20 cellular contexts compared by ENCODE assay signal in the genomic region with DNA sequence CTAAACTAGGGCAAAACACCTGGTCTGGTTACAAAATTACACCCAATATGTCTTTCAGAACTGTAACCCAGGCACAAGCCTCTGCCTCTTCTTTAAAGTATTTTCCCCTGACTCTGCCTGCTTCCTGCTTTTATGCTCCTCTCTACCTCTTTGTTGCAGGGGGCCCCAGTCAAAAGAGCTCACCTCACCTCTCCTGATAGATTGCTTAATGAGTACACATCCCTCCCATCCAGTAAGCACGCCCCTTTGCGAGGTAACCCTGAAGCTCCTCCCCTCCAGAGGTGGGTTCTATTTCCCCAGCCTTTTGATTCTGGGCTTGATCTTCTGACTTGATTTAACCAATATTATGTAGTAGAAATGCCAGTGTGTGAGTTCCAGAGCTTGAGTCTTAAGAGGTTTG. TPM values are rescaled to one million over a fixed set of nuclear protein-coding genes. Genes with fewer than 3 reads are reported as not detected.
DNase-seq lines count a peak whose midpoint lies in the region; ATAC-seq and TF ChIP-seq lines count a peak whose summit lies in the region.
"Had no signal": no experiment of that assay in that cellular context is flagged by ENCODE, and none has a peak within 500 bp of the region (broad histone marks: within the 10 kb centered on the region; RNA-seq: fewer than 3 reads in every experiment).

No MANE protein-coding gene starts in this region.

- H3K4me3 Mint-ChIP-seq in endodermal cell = no peak overlapping the region
- no peak overlapping the region for H3K4me3 Mint-ChIP-seq in effector memory CD8-positive, alpha-beta T cell
- H3K4me3 Mint-ChIP-seq: T-cell had no signal

- H3K79me2 ChIP-seq in trophoblast cell (ENCODE audit: control insufficient read depth, insufficient read depth, low read length, poor library complexity) = no peaks in the 10 kb centered on the region

- H3K27me3 Mint-ChIP-seq in endodermal cell (ENCODE audit: insufficient read depth) = peaks cover 3% of the 10 kb centered on the region
- H3K27me3 Mint-ChIP-seq in effector memory CD8-positive, alpha-beta T cell = peaks cover 28 to 31% of the 10 kb centered on the region in 2 donors

- 77% methylated on average over 2 of the region's 2 CpGs; no CpG with 5 or more reads in 1 of the 2 experiments for WGBS in endodermal cell (ENCODE audit: insufficient coverage in 1 of 2, insufficient read length in 1 of 2), 2 experiments
- WGBS in trophoblast cell (ENCODE audit: extremely low coverage, insufficient coverage, insufficient read length) = no CpG with 5 or more reads among the region's 2 CpGs

- H3K27ac ChIP-seq in endodermal cell (ENCODE audit: low read depth, low read length) = no peak overlapping the region
- no peak overlapping the region for H3K27ac ChIP-seq in trophoblast cell (ENCODE audit: low read depth, low read length)

- H3K9me3 ChIP-seq in endodermal cell (ENCODE audit: control insufficient read depth, low read length) (no peaks in the 10 kb centered on the region), trophoblast cell (ENCODE audit: insufficient read depth, low read depth, low read length) (no peaks in the 10 kb centered on the region)
- H3K9me3 ChIP-seq: SK-N-SH had no signal

- no peak overlapping the region for H3K27ac Mint-ChIP-seq in endodermal cell
- H3K27ac Mint-ChIP-seq in effector memory CD8-positive, alpha-beta T cell = no peak overlapping the region
- H3K27ac Mint-ChIP-seq: T-cell had no signal

- no peak overlapping the region for H4K91ac ChIP-seq in trophoblast cell (ENCODE audit: low read depth, low read length)

- TF ChIP-seq CTCF in endodermal cell (conservative IDR thresholded peaks at IDR 0.05) = no peak

- H3K79me1 ChIP-seq in trophoblast cell (ENCODE audit: low read length) = peaks cover 2% of the 10 kb centered on the region

- ATAC-seq in HG02610 (IDR thresholded peaks at IDR 0.05; ENCODE audit: unreplicated experiment) (no peak), GM19397 (IDR thresholded peaks at IDR 0.05; ENCODE audit: unreplicated experiment) (no peak)
- no peak for ATAC-seq in effector memory CD8-positive, alpha-beta T cell (replicated peaks)
- ATAC-seq: T-cell had no signal

- H3K9ac ChIP-seq in endodermal cell (ENCODE audit: extremely low read depth, low read length, poor library complexity, severe bottlenecking) (no peak overlapping the region), trophoblast cell (ENCODE audit: low read length) (no peak overlapping the region)
- H3K9ac ChIP-seq: SK-N-SH had no signal

- no peak overlapping the region for H4K8ac ChIP-seq in trophoblast cell (ENCODE audit: low read depth, low read length)

- no peak overlapping the region for H2BK120ac ChIP-seq in trophoblast cell (ENCODE audit: insufficient read depth, low read length, poor library complexity)

- DNase-seq in NCI-H82 (lab: John Stamatoyannopoulos, UW) (peak; percentile 19), NCI-H82 treated with DMSO at 0.1 percent for 48 hours (lab: John Stamatoyannopoulos, UW; ENCODE audit: unreplicated experiment) (no peak), NCI-H526 (lab: John Stamatoyannopoulos, UW) (peak; percentile 44 to 79), endodermal cell (peak; percentile 70), trophoblast cell (no peak)
- DNase-seq in effector memory CD8-positive, alpha-beta T cell = no peak
- DNase-seq: C1 segment of cervical spinal cord, DMS79 treated with DMSO at 0.1 percent for 48 hours, MM.1S, NCI-H1092 treated with DMSO at 0.1 percent for 48 hours, NCI-H1930, NCI-H510A, OCI-M1, SHP77 treated with DMSO at 0.1 percent for 48 hours, SK-N-SH, T-cell had no signal

- H3K4me1 ChIP-seq in endodermal cell (ENCODE audit: control insufficient read depth, insufficient read depth, low read length) (no peaks in the 10 kb centered on the region), trophoblast cell (ENCODE audit: control insufficient read depth in 1 of 2, insufficient read depth in 2 of 2, low read length in 2 of 2) (peaks cover 0 to 1% of the 10 kb centered on the region in 2 experiments)

- no peak overlapping the region for H3K14ac ChIP-seq in trophoblast cell (ENCODE audit: low read length)

- H3K18ac ChIP-seq in trophoblast cell (ENCODE audit: low read length) = no peak overlapping the region

- no peak overlapping the region for H2AFZ ChIP-seq in trophoblast cell (ENCODE audit: insufficient read depth, low read length, poor library complexity)

- H3K23ac ChIP-seq in trophoblast cell (ENCODE audit: low read length) = no peak overlapping the region

- no peaks in the 10 kb centered on the region for H3K9me3 Mint-ChIP-seq in endodermal cell
- H3K9me3 Mint-ChIP-seq in effector memory CD8-positive, alpha-beta T cell = no peaks in the 10 kb centered on the region
- H3K9me3 Mint-ChIP-seq: T-cell had no signal

- H3K4ac ChIP-seq in trophoblast cell (ENCODE audit: low read depth, low read length) = no peak overlapping the region

- H2BK5ac ChIP-seq in trophoblast cell (ENCODE audit: low read depth, low read length, poor library complexity) = no peak overlapping the region

- H4K12ac ChIP-seq in trophoblast cell (ENCODE audit: low read depth, low read length) = no peak overlapping the region

- H3K36me3 ChIP-seq in endodermal cell (ENCODE audit: control insufficient read depth, insufficient read depth, low read length) (no peaks in the 10 kb centered on the region), trophoblast cell (ENCODE audit: control insufficient read depth in 1 of 2, insufficient read depth in 2 of 2, low read length in 2 of 2) (no peaks in the 10 kb centered on the region)

- H2AK5ac ChIP-seq in trophoblast cell (ENCODE audit: low read length) = no peak overlapping the region

- H3K36me3 Mint-ChIP-seq in endodermal cell (ENCODE audit: low read depth) = no peaks in the 10 kb centered on the region
- H3K36me3 Mint-ChIP-seq in effector memory CD8-positive, alpha-beta T cell (ENCODE audit: insufficient read depth) = no peaks in the 10 kb centered on the region
- H3K36me3 Mint-ChIP-seq: T-cell had no signal

- H3K4me2 ChIP-seq in trophoblast cell (ENCODE audit: low read length) = no peak overlapping the region
- H3K4me2 ChIP-seq: SK-N-SH had no signal

- no peak overlapping the region for H3K4me3 ChIP-seq in endodermal cell (ENCODE audit: low read length)
- no peak overlapping the region for H3K4me3 ChIP-seq in trophoblast cell (ENCODE audit: low read depth, low read length)

- H3K27me3 ChIP-seq in endodermal cell (ENCODE audit: control insufficient read depth, insufficient read depth, low read length, poor library complexity, severe bottlenecking) (no peaks in the 10 kb centered on the region), trophoblast cell (ENCODE audit: insufficient read depth, low read length) (no peaks in the 10 kb centered on the region)

- peak overlapping the region; percentile 68 for H2BK12ac ChIP-seq in trophoblast cell (ENCODE audit: low read length)

- peaks cover 8% of the 10 kb centered on the region for H3K4me1 Mint-ChIP-seq in endodermal cell
- H3K4me1 Mint-ChIP-seq in effector memory CD8-positive, alpha-beta T cell (ENCODE audit: low read depth in 2 of 2) = no peaks in the 10 kb centered on the region
- H3K4me1 Mint-ChIP-seq: T-cell had no signal

RNA-seq across cellular contexts. Expression of a gene that starts 56.6 kb away (rescaled TPM):
- total RNA-seq in endodermal cell = 10 to 100 TPM in 1 of 2 donors, 1 to 10 TPM in 1; 9.1 to 18.0 TPM
- 19.3 TPM for polyA plus RNA-seq in endodermal cell (2013, experiment 1 of 2)
- 17.2 TPM for polyA plus RNA-seq in endodermal cell (2013, experiment 2 of 2)
- 15.1 and 15.8 TPM in 2 replicates for polyA plus RNA-seq in trophoblast cell (2013)
- total RNA-seq: G401, RPMI7951, T-cell had no signal

Comparison
In these comparisons a context has a peak if more than half of its experiments do, and no peak if none do; other contexts are left out.
1. DNase-seq: peak in NCI-H82 (single experiment), NCI-H526 (2 of 2) and endodermal cell (single experiment); none in NCI-H82 treated with DMSO at 0.1 percent for 48 hours (single experiment), trophoblast cell (0 of 2) and effector memory CD8-positive, alpha-beta T cell (0 of 3).